ENCODE assay signal across 17 cellular contexts in the genomic region with DNA sequence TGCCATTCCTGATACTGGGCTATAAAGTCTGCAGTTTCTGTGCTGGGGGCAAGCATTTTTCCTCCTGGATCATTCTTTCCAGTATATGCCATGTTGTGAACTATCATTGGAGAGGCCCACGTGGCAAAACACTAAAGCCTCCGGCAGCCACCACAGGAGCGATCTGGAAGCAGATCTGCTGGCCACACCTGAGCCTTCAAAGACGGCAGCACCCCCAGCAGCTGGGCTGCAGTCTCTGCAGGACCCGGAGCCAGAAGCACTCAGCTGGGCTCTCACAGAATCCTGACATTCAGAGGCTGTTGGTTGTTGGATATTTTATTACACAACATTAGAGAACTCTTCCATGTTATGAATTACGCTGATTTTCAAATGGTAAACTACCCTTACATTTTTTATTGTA.
"Had no signal": no experiment of that assay in that cellular context is flagged by ENCODE, and none has a peak within 500 bp of the region (broad histone marks: within the 10 kb centered on the region; RNA-seq: fewer than 3 reads in every experiment).

No MANE protein-coding gene starts in this region.

- H3K27ac ChIP-seq: esophagus squamous epithelium, right atrium auricular region, skin epidermis, upper lobe of left lung had no signal

- H3K36me3 ChIP-seq: esophagus squamous epithelium, right atrium auricular region, upper lobe of left lung had no signal

- H3K4me3 ChIP-seq: esophagus squamous epithelium, right atrium auricular region, skin epidermis, upper lobe of left lung had no signal

- H3K4me1 ChIP-seq: esophagus squamous epithelium, right atrium auricular region, upper lobe of left lung had no signal

- H3K4me1 Mint-ChIP-seq: memory B cell had no signal

- H3K36me3 Mint-ChIP-seq: memory B cell had no signal

- ATAC-seq: activated naive CD8-positive, alpha-beta T cell treated with anti-CD3 and anti-CD28 coated beads, Interleukin-2, amount 50 U/mL, for 24 hours; left ventricle myocardium superior; natural killer cell treated with Interleukin-12 subunit alpha and Interleukin-12 subunit beta and Interleukin-15 and Interleukin-18, amount 100 ng/mL, for 72 hours; stimulated activated naive CD8-positive, alpha-beta T cell treated with anti-CD3 and anti-CD28 coated beads, Interleukin-15, amount 100 ng/mL, for 72 hours had no signal

- DNase-seq: activated CD4-positive, CD25-positive, alpha-beta regulatory T cell treated with anti-CD3 and anti-CD28 coated beads, Interleukin-2, amount 50 U/mL, for 72 hours; activated naive CD4-positive, alpha-beta T cell treated with Interleukin-2 at 50 U/mL for 16 hours; activated naive CD8-positive, alpha-beta T cell treated with anti-CD3 and anti-CD28 coated beads, Interleukin-2, amount 50 U/mL, for 24 hours; aorta; cortex of kidney; effector CD4-positive, alpha-beta T cell; esophagus squamous epithelium; hypothalamus; left ventricle myocardium superior; stimulated activated naive CD8-positive, alpha-beta T cell treated with anti-CD3 and anti-CD28 coated beads, Interleukin-15, amount 100 ng/mL, for 72 hours; T-helper 9 cell had no signal

- H3K9me3 Mint-ChIP-seq: natural killer cell treated with Interleukin-12 subunit alpha and Interleukin-12 subunit beta and Interleukin-15 and Interleukin-18, amount 100 ng/mL, for 72 hours had no signal

- H3K4me3 Mint-ChIP-seq: activated naive CD8-positive, alpha-beta T cell treated with anti-CD3 and anti-CD28 coated beads, Interleukin-2, amount 50 U/mL, for 24 hours; memory B cell; natural killer cell treated with Interleukin-12 subunit alpha and Interleukin-12 subunit beta and Interleukin-15 and Interleukin-18, amount 100 ng/mL, for 72 hours; stimulated activated naive CD8-positive, alpha-beta T cell treated with anti-CD3 and anti-CD28 coated beads, Interleukin-15, amount 100 ng/mL, for 72 hours had no signal

- H3K27me3 ChIP-seq: esophagus squamous epithelium, right atrium auricular region, upper lobe of left lung had no signal

- H3K27ac Mint-ChIP-seq: activated naive CD8-positive, alpha-beta T cell treated with anti-CD3 and anti-CD28 coated beads, Interleukin-2, amount 50 U/mL, for 24 hours; memory B cell; natural killer cell treated with Interleukin-12 subunit alpha and Interleukin-12 subunit beta and Interleukin-15 and Interleukin-18, amount 100 ng/mL, for 72 hours; progenitor cell of endocrine pancreas; stimulated activated naive CD8-positive, alpha-beta T cell treated with anti-CD3 and anti-CD28 coated beads, Interleukin-15, amount 100 ng/mL, for 72 hours had no signal

- H3K9me3 ChIP-seq: esophagus squamous epithelium, upper lobe of left lung had no signal
